1 cellular context compared by ENCODE assay signal in genomic region chr14:22974530-22975313, GRCh38.
A peak's percentile ranks its signal among the peaks of the same experiment; 100 is the strongest.
TF ChIP-seq lines count a peak whose summit lies in the region.

No MANE protein-coding gene starts in this region.

TF ChIP-seq in HepG2, 621 proteins besides CTCF, POLR2A, EP300 and RAD21 (continued from another document and continues in another):
- TF ChIP-seq ZUFSP (CRISPR knock-in tag; IDR thresholded peaks at IDR 0.05; ENCODE audit: borderline replicate concordance) (no peak), NFYB (CRISPR knock-in tag; IDR thresholded peaks at IDR 0.05) (no peak), CEBPB (IDR thresholded peaks at IDR 0.05; ENCODE audit: borderline replicate concordance, low read depth, low read length) (no peak), ZNF841 (CRISPR knock-in tag; IDR thresholded peaks at IDR 0.05; ENCODE audit: borderline replicate concordance) (no peak), POLR2AphosphoS2 (IDR thresholded peaks at IDR 0.05; ENCODE audit: low read depth, low read length) (peak; percentile 69; the same call in 1 of the 2 replicates), ZNF567 (CRISPR knock-in tag; IDR thresholded peaks at IDR 0.05; ENCODE audit: borderline replicate concordance) (no peak; the same call in 1 of the 2 replicates), PRMT3 (CRISPR knock-in tag; IDR thresholded peaks at IDR 0.05; ENCODE audit: borderline replicate concordance, low read depth) (no peak), HIVEP1 (CRISPR knock-in tag; IDR thresholded peaks at IDR 0.05) (no peak), SAFB2 (CRISPR knock-in tag; IDR thresholded peaks at IDR 0.05; ENCODE audit: borderline replicate concordance, low read depth) (0 out of 2 replicates have a peak, but pooled peaks have one; percentile 45), ZNF660 (CRISPR knock-in tag; IDR thresholded peaks at IDR 0.05; ENCODE audit: borderline replicate concordance, low read depth) (no peak), KDM2A (CRISPR knock-in tag; IDR thresholded peaks at IDR 0.05; ENCODE audit: borderline replicate concordance, low read depth) (no peak; the same call in 1 of the 2 replicates), THAP9 (CRISPR knock-in tag; IDR thresholded peaks at IDR 0.05; ENCODE audit: borderline replicate concordance) (peak; percentile 39; the same call in 1 of the 2 replicates), NR2C2 (CRISPR knock-in tag; IDR thresholded peaks at IDR 0.05; ENCODE audit: borderline replicate concordance) (no peak), RBM22 (optimal IDR thresholded peaks at IDR 0.05; ENCODE audit: low read length) (peak; percentile 74), RNF219 (CRISPR knock-in tag; IDR thresholded peaks at IDR 0.05) (no peak), DMAP1 (CRISPR knock-in tag; IDR thresholded peaks at IDR 0.05) (no peak), TRAFD1 (CRISPR knock-in tag; IDR thresholded peaks at IDR 0.05; ENCODE audit: borderline replicate concordance) (0 out of 2 replicates have a peak, but pooled peaks have one; percentile 39), HDAC2 (CRISPR knock-in tag; IDR thresholded peaks at IDR 0.05) (no peak), ZNF770 (CRISPR knock-in tag; IDR thresholded peaks at IDR 0.05) (no peak), ZNF776 (CRISPR knock-in tag; IDR thresholded peaks at IDR 0.05) (no peak), HDAC6 (IDR thresholded peaks at IDR 0.05; ENCODE audit: low read depth, low read length) (no peak), MXD3 (CRISPR knock-in tag; IDR thresholded peaks at IDR 0.05) (0 out of 2 replicates have a peak, but pooled peaks have one; percentile 23), MED8 (CRISPR knock-in tag; IDR thresholded peaks at IDR 0.05; ENCODE audit: insufficient replicate concordance) (no peak), ZNF792 (CRISPR knock-in tag; IDR thresholded peaks at IDR 0.05) (no peak), HMGXB3 (CRISPR knock-in tag; IDR thresholded peaks at IDR 0.05; ENCODE audit: borderline replicate concordance) (peak; percentile 17; the same call in 1 of the 2 replicates), HNF1A (IDR thresholded peaks at IDR 0.05; ENCODE audit: low read depth) (no peak), HNF1A (CRISPR knock-in tag; IDR thresholded peaks at IDR 0.05; ENCODE audit: borderline replicate concordance) (no peak), ZNF343 (CRISPR knock-in tag; IDR thresholded peaks at IDR 0.05) (no peak), ZBTB26 (CRISPR knock-in tag; IDR thresholded peaks at IDR 0.05; ENCODE audit: borderline replicate concordance) (no peak), SNAPC5 (CRISPR knock-in tag; IDR thresholded peaks at IDR 0.05; ENCODE audit: borderline replicate concordance) (no peak), ZC3H4 (CRISPR knock-in tag; IDR thresholded peaks at IDR 0.05; ENCODE audit: borderline replicate concordance) (no peak; the same call in 1 of the 2 replicates), ZFYVE20 (CRISPR knock-in tag; IDR thresholded peaks at IDR 0.05; ENCODE audit: borderline replicate concordance, low read depth) (no peak), MXD1 (CRISPR knock-in tag; IDR thresholded peaks at IDR 0.05) (no peak)
